ENCODE assay signal across 8 cellular contexts in the genomic region with DNA sequence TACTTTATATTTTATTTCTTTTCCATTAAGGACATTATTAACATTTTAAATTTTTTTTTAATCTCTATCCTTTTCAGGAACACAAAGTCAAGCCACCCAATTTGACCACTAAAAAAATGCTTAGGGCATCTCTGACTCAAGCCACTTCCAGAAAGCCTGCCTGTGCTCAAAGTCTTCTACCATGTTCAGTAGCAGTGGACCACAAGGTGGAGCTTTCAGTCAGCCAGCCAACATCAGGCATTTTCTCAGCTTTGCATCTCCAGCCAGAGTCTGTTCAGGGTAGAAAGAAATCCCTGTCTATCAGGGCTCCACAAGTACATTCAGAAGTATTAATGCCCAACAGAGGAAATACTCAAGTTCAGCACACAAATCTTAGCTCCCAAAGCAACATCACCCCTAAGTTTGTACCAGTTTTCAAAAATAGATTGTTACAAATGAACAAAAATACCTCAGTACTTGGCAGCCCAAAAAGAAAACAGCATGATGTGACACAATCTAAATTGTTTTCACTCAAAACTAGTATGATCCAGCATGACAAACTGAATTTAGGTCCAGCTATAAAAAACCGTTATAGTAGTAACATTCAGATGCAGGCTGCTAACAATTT. TPM values are rescaled to one million over a fixed set of nuclear protein-coding genes. Genes with fewer than 3 reads are reported as not detected.
DNase-seq lines count a peak whose midpoint lies in the region; ATAC-seq and TF ChIP-seq lines count a peak whose summit lies in the region.

No MANE protein-coding gene starts in this region.

- H3K36me3 Mint-ChIP-seq in CD14-positive monocyte (no peaks in the 10 kb centered on the region), osteocyte (ENCODE audit: unreplicated experiment) (no peaks in the 10 kb centered on the region)

- intact Hi-C loops in CD14-positive monocyte (cut with micrococcal nuclease) (loop anchor here in 1 of 2 donors (2.0 to 10.0 kb wide), 2 partner anchors 142 to 198 kb away; partner anchors contain the start of gene CNDP2), posterior vena cava (cut with DNase I) (loop anchor here (5.0 to 10.0 kb wide), 3 partner anchors 122 to 202 kb away; no protein-coding TSS in a partner anchor)

- peaks cover 7% of the 10 kb centered on the region for H3K4me1 ChIP-seq in OCI-LY3 (ENCODE audit: low read length)

- no peaks in the 10 kb centered on the region for H3K79me2 ChIP-seq in OCI-LY3 (ENCODE audit: low read length)

- H3K27me3 ChIP-seq in OCI-LY3 (ENCODE audit: low read depth, low read length) = peaks cover 25% of the 10 kb centered on the region

- TF ChIP-seq CTCF in CD14-positive monocyte (IDR thresholded peaks at IDR 0.05) (peak; percentile 54), OCI-LY3 (IDR thresholded peaks at IDR 0.05; ENCODE audit: low read depth, low read length) (peak; percentile 93), osteocyte (IDR thresholded peaks at IDR 0.05) (peak; percentile 73)

- no peak overlapping the region for H3K27ac ChIP-seq in OCI-LY3 (ENCODE audit: low read length)

- H3K9me3 Mint-ChIP-seq in CD14-positive monocyte (no peaks in the 10 kb centered on the region), osteocyte (ENCODE audit: unreplicated experiment) (no peaks in the 10 kb centered on the region)

- no peaks in the 10 kb centered on the region for H3K9me3 ChIP-seq in OCI-LY3 (ENCODE audit: insufficient read depth, low read length)

- H3K27ac Mint-ChIP-seq in CD14-positive monocyte (no peak overlapping the region), osteocyte (ENCODE audit: unreplicated experiment) (no peak overlapping the region)

- no peaks in the 10 kb centered on the region for H4K20me1 ChIP-seq in OCI-LY3 (ENCODE audit: insufficient read depth, low read length)

- peak; percentile 82 for ATAC-seq in GM18907 (IDR thresholded peaks at IDR 0.05; ENCODE audit: unreplicated experiment)

- DNase-seq in CD14-positive monocyte (ENCODE audit: low spot score) (peak; percentile 46), HT-29 (ENCODE audit: low spot score) (peak; percentile 56), foreskin melanocyte (peak; percentile 72), osteocyte (ENCODE audit: extremely low spot score, unreplicated experiment) (no peak), posterior vena cava (ENCODE audit: low spot score) (no peak)
- DNase-seq in activated effector memory CD4-positive, alpha-beta T cell treated with anti-CD3 and anti-CD28 coated beads, Interleukin-2, amount 50 U/mL, for 16 hours = peak; percentile 78

- H3K4me2 ChIP-seq in OCI-LY3 (ENCODE audit: low read length) = no peak overlapping the region

- H3K4me3 Mint-ChIP-seq in CD14-positive monocyte (no peak overlapping the region), osteocyte (ENCODE audit: unreplicated experiment) (no peak overlapping the region)

- H3K27me3 Mint-ChIP-seq in CD14-positive monocyte (ENCODE audit: low read depth in 3 of 3) = peaks cover 0 to 3% (median 2%) of the 10 kb centered on the region in 3 donors
- H3K27me3 Mint-ChIP-seq in osteocyte (ENCODE audit: unreplicated experiment) = peaks cover 32% of the 10 kb centered on the region

- H3K4me1 Mint-ChIP-seq in CD14-positive monocyte (peaks cover 12% of the 10 kb centered on the region), osteocyte (ENCODE audit: unreplicated experiment) (no peaks in the 10 kb centered on the region)

- H3K4me3 ChIP-seq in OCI-LY3 (ENCODE audit: low read length) = no peak overlapping the region

- H2AFZ ChIP-seq in OCI-LY3 (ENCODE audit: low read depth, low read length) = no peak overlapping the region

- no peaks in the 10 kb centered on the region for H3K36me3 ChIP-seq in OCI-LY3 (replicated peaks; ENCODE audit: low read depth, low read length)

- no peak overlapping the region for H3K9ac ChIP-seq in OCI-LY3 (ENCODE audit: low read length)

RNA-seq across cellular contexts. Expression of gene C18orf63, which starts 37.6 kb away (rescaled TPM):
- not detected for polyA plus RNA-seq in CD14-positive monocyte
- not detected in 2 replicates for total RNA-seq in HT-29 (2014; rRNA removed; shearing (Covaris generic))
- total RNA-seq in osteocyte = not detected in 2 replicates
- total RNA-seq in posterior vena cava = not detected

Comparison
In these comparisons a context has a peak if more than half of its experiments do, and no peak if none do; other contexts are left out.
1. DNase-seq: peak in CD14-positive monocyte (single experiment), HT-29 (single experiment), activated effector memory CD4-positive, alpha-beta T cell treated with anti-CD3 and anti-CD28 coated beads, Interleukin-2, amount 50 U/mL, for 16 hours (single experiment) and foreskin melanocyte (single experiment); none in osteocyte (single experiment) and posterior vena cava (single experiment).
2. Peak in every context shown above with its lines, with median percentiles within 50 percentile points of each other: CTCF ChIP-seq.